ENCODE assay signal across 2 cellular contexts in the genomic region with DNA sequence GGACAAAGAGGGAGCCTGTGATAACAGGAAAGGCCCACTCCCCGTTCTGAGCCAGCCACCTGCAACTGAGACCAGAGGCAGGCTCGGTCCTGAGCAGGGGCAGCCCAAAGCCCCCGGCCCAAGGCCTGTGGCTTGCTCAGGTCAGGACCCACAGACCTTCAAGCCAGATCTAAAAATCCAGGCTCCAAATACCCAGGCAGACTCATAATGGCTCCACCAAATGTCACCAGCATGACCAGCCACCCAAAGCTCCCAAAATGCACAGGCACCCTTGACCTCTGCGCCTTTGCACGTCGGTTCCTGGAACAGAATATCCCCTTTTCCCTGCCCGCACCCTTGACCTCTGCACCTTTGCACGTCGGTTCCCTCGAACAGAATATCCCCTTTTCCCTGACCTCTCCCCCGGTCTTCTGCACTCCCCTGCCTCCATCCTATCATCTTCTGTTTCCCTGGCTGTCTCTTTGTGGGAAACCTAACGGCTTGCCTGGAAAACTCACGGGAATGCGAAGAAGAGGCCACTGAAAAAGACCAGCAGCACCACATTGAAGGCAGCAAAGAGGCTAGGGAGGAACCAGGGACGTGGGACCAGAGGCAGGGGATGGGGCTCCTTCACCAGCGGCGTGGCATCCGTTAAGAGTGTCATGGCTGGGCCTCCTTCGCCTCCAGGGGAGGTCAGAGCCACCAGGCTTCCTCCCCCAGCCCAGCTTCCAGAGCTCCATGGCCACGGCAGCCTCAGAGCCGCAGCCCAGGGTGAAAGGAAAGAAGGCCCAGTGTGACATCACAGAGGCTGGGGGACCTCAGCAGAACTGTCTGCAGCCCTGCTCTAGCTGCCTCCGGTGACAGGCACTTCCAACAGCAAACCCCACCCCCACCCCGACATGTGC.
TF ChIP-seq lines count a peak whose summit lies in the region.

A gene with protein sequence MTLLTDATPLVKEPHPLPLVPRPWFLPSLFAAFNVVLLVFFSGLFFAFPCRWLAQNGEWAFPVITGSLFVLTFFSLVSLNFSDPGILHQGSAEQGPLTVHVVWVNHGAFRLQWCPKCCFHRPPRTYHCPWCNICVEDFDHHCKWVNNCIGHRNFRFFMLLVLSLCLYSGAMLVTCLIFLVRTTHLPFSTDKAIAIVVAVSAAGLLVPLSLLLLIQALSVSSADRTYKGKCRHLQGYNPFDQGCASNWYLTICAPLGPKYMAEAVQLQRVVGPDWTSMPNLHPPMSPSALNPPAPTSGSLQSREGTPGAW (minus strand): TSS at position 728 of the 884 bp plus-strand sequence. CDS start 85 bp downstream, at position 643.

TF ChIP-seq in K562, 482 proteins besides CTCF, POLR2A, EP300 and RAD21:
- no peak for TF ChIP-seq ZKSCAN8 (CRISPR knock-in tag; IDR thresholded peaks at IDR 0.05)
- TF ChIP-seq, protein P1, sequence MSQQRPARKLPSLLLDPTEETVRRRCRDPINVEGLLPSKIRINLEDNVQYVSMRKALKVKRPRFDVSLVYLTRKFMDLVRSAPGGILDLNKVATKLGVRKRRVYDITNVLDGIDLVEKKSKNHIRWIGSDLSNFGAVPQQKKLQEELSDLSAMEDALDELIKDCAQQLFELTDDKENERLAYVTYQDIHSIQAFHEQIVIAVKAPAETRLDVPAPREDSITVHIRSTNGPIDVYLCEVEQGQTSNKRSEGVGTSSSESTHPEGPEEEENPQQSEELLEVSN (IDR thresholded peaks at IDR 0.05; ENCODE audit: borderline replicate concordance in 1 of 2, extremely low read depth in 1 of 2, insufficient read depth in 1 of 2, insufficient read length in 1 of 2, low read depth in 1 of 2, low read length in 1 of 2, poor library complexity in 1 of 2, severe bottlenecking in 1 of 2), result peak in 1 of 2 experiments; percentile 10

TF ChIP-seq in HepG2, 621 proteins besides CTCF, POLR2A, EP300 and RAD21 (continues in another document):
- peak; percentile 29; the same call in 1 of the 2 replicates for TF ChIP-seq NR2F2 (IDR thresholded peaks at IDR 0.05; ENCODE audit: borderline replicate concordance, low read depth)
- TF ChIP-seq, protein P2, sequence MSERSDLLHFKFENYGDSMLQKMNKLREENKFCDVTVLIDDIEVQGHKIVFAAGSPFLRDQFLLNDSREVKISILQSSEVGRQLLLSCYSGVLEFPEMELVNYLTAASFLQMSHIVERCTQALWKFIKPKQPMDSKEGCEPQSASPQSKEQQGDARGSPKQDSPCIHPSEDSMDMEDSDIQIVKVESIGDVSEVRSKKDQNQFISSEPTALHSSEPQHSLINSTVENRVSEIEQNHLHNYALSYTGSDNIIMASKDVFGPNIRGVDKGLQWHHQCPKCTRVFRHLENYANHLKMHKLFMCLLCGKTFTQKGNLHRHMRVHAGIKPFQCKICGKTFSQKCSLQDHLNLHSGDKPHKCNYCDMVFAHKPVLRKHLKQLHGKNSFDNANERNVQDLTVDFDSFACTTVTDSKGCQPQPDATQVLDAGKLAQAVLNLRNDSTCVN (CRISPR knock-in tag; IDR thresholded peaks at IDR 0.05; ENCODE audit: borderline replicate concordance), result no peak
- peak; percentile 49; the same call in 1 of the 2 replicates for TF ChIP-seq ZBTB38 (CRISPR knock-in tag; IDR thresholded peaks at IDR 0.05)
- no peak for TF ChIP-seq ZNF460 (CRISPR knock-in tag; IDR thresholded peaks at IDR 0.05; ENCODE audit: borderline replicate concordance)
- TF ChIP-seq, protein P3, sequence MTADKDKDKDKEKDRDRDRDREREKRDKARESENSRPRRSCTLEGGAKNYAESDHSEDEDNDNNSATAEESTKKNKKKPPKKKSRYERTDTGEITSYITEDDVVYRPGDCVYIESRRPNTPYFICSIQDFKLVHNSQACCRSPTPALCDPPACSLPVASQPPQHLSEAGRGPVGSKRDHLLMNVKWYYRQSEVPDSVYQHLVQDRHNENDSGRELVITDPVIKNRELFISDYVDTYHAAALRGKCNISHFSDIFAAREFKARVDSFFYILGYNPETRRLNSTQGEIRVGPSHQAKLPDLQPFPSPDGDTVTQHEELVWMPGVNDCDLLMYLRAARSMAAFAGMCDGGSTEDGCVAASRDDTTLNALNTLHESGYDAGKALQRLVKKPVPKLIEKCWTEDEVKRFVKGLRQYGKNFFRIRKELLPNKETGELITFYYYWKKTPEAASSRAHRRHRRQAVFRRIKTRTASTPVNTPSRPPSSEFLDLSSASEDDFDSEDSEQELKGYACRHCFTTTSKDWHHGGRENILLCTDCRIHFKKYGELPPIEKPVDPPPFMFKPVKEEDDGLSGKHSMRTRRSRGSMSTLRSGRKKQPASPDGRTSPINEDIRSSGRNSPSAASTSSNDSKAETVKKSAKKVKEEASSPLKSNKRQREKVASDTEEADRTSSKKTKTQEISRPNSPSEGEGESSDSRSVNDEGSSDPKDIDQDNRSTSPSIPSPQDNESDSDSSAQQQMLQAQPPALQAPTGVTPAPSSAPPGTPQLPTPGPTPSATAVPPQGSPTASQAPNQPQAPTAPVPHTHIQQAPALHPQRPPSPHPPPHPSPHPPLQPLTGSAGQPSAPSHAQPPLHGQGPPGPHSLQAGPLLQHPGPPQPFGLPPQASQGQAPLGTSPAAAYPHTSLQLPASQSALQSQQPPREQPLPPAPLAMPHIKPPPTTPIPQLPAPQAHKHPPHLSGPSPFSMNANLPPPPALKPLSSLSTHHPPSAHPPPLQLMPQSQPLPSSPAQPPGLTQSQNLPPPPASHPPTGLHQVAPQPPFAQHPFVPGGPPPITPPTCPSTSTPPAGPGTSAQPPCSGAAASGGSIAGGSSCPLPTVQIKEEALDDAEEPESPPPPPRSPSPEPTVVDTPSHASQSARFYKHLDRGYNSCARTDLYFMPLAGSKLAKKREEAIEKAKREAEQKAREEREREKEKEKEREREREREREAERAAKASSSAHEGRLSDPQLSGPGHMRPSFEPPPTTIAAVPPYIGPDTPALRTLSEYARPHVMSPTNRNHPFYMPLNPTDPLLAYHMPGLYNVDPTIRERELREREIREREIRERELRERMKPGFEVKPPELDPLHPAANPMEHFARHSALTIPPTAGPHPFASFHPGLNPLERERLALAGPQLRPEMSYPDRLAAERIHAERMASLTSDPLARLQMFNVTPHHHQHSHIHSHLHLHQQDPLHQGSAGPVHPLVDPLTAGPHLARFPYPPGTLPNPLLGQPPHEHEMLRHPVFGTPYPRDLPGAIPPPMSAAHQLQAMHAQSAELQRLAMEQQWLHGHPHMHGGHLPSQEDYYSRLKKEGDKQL (CRISPR knock-in tag; IDR thresholded peaks at IDR 0.05; ENCODE audit: low read depth), result no peak
- TF ChIP-seq, protein P4, sequence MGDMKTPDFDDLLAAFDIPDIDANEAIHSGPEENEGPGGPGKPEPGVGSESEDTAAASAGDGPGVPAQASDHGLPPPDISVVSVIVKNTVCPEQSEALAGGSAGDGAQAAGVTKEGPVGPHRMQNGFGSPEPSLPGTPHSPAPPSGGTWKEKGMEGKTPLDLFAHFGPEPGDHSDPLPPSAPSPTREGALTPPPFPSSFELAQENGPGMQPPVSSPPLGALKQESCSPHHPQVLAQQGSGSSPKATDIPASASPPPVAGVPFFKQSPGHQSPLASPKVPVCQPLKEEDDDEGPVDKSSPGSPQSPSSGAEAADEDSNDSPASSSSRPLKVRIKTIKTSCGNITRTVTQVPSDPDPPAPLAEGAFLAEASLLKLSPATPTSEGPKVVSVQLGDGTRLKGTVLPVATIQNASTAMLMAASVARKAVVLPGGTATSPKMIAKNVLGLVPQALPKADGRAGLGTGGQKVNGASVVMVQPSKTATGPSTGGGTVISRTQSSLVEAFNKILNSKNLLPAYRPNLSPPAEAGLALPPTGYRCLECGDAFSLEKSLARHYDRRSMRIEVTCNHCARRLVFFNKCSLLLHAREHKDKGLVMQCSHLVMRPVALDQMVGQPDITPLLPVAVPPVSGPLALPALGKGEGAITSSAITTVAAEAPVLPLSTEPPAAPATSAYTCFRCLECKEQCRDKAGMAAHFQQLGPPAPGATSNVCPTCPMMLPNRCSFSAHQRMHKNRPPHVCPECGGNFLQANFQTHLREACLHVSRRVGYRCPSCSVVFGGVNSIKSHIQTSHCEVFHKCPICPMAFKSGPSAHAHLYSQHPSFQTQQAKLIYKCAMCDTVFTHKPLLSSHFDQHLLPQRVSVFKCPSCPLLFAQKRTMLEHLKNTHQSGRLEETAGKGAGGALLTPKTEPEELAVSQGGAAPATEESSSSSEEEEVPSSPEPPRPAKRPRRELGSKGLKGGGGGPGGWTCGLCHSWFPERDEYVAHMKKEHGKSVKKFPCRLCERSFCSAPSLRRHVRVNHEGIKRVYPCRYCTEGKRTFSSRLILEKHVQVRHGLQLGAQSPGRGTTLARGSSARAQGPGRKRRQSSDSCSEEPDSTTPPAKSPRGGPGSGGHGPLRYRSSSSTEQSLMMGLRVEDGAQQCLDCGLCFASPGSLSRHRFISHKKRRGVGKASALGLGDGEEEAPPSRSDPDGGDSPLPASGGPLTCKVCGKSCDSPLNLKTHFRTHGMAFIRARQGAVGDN (CRISPR knock-in tag; IDR thresholded peaks at IDR 0.05), result peak; percentile 70
- TF ChIP-seq SSRP1 (CRISPR knock-in tag; IDR thresholded peaks at IDR 0.05), result no peak
- TF ChIP-seq ARID2 (CRISPR knock-in tag; IDR thresholded peaks at IDR 0.05; ENCODE audit: borderline replicate concordance), result no peak
- TF ChIP-seq, protein P5, sequence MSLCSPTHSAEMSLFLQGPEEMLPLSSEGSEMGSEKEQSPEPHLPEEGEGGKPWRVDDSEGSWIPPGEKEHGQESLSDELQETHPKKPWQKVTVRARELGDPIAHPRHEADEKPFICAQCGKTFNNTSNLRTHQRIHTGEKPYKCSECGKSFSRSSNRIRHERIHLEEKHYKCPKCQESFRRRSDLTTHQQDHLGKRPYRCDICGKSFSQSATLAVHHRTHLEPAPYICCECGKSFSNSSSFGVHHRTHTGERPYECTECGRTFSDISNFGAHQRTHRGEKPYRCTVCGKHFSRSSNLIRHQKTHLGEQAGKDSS (CRISPR knock-in tag; IDR thresholded peaks at IDR 0.05; ENCODE audit: borderline replicate concordance, low read depth), result no peak
- TF ChIP-seq, protein P6, sequence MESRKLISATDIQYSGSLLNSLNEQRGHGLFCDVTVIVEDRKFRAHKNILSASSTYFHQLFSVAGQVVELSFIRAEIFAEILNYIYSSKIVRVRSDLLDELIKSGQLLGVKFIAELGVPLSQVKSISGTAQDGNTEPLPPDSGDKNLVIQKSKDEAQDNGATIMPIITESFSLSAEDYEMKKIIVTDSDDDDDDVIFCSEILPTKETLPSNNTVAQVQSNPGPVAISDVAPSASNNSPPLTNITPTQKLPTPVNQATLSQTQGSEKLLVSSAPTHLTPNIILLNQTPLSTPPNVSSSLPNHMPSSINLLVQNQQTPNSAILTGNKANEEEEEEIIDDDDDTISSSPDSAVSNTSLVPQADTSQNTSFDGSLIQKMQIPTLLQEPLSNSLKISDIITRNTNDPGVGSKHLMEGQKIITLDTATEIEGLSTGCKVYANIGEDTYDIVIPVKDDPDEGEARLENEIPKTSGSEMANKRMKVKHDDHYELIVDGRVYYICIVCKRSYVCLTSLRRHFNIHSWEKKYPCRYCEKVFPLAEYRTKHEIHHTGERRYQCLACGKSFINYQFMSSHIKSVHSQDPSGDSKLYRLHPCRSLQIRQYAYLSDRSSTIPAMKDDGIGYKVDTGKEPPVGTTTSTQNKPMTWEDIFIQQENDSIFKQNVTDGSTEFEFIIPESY (CRISPR knock-in tag; IDR thresholded peaks at IDR 0.05), result no peak
- TF ChIP-seq ZKSCAN1 (IDR thresholded peaks at IDR 0.05; ENCODE audit: low read length), result no peak
- TF ChIP-seq, protein P7, sequence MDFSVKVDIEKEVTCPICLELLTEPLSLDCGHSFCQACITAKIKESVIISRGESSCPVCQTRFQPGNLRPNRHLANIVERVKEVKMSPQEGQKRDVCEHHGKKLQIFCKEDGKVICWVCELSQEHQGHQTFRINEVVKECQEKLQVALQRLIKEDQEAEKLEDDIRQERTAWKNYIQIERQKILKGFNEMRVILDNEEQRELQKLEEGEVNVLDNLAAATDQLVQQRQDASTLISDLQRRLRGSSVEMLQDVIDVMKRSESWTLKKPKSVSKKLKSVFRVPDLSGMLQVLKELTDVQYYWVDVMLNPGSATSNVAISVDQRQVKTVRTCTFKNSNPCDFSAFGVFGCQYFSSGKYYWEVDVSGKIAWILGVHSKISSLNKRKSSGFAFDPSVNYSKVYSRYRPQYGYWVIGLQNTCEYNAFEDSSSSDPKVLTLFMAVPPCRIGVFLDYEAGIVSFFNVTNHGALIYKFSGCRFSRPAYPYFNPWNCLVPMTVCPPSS (IDR thresholded peaks at IDR 0.05), result no peak
- no peak for TF ChIP-seq DPF2 (CRISPR knock-in tag; IDR thresholded peaks at IDR 0.05; ENCODE audit: borderline replicate concordance, low read depth)
- TF ChIP-seq, protein P8, sequence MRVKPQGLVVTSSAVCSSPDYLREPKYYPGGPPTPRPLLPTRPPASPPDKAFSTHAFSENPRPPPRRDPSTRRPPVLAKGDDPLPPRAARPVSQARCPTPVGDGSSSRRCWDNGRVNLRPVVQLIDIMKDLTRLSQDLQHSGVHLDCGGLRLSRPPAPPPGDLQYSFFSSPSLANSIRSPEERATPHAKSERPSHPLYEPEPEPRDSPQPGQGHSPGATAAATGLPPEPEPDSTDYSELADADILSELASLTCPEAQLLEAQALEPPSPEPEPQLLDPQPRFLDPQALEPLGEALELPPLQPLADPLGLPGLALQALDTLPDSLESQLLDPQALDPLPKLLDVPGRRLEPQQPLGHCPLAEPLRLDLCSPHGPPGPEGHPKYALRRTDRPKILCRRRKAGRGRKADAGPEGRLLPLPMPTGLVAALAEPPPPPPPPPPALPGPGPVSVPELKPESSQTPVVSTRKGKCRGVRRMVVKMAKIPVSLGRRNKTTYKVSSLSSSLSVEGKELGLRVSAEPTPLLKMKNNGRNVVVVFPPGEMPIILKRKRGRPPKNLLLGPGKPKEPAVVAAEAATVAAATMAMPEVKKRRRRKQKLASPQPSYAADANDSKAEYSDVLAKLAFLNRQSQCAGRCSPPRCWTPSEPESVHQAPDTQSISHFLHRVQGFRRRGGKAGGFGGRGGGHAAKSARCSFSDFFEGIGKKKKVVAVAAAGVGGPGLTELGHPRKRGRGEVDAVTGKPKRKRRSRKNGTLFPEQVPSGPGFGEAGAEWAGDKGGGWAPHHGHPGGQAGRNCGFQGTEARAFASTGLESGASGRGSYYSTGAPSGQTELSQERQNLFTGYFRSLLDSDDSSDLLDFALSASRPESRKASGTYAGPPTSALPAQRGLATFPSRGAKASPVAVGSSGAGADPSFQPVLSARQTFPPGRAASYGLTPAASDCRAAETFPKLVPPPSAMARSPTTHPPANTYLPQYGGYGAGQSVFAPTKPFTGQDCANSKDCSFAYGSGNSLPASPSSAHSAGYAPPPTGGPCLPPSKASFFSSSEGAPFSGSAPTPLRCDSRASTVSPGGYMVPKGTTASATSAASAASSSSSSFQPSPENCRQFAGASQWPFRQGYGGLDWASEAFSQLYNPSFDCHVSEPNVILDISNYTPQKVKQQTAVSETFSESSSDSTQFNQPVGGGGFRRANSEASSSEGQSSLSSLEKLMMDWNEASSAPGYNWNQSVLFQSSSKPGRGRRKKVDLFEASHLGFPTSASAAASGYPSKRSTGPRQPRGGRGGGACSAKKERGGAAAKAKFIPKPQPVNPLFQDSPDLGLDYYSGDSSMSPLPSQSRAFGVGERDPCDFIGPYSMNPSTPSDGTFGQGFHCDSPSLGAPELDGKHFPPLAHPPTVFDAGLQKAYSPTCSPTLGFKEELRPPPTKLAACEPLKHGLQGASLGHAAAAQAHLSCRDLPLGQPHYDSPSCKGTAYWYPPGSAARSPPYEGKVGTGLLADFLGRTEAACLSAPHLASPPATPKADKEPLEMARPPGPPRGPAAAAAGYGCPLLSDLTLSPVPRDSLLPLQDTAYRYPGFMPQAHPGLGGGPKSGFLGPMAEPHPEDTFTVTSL (CRISPR knock-in tag; IDR thresholded peaks at IDR 0.05; ENCODE audit: borderline replicate concordance), result no peak
- TF ChIP-seq ZNF777 (CRISPR knock-in tag; IDR thresholded peaks at IDR 0.05), result peak; percentile 44; the same call in 1 of the 2 replicates
- TF ChIP-seq, protein P9, sequence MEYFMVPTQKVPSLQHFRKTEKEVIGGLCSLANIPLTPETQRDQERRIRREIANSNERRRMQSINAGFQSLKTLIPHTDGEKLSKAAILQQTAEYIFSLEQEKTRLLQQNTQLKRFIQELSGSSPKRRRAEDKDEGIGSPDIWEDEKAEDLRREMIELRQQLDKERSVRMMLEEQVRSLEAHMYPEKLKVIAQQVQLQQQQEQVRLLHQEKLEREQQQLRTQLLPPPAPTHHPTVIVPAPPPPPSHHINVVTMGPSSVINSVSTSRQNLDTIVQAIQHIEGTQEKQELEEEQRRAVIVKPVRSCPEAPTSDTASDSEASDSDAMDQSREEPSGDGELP (IDR thresholded peaks at IDR 0.05; ENCODE audit: borderline replicate concordance, low read depth), result no peak
- TF ChIP-seq BCL6 (CRISPR knock-in tag; IDR thresholded peaks at IDR 0.05), result no peak
- TF ChIP-seq ZNF569 (CRISPR knock-in tag; IDR thresholded peaks at IDR 0.05; ENCODE audit: borderline replicate concordance), result no peak
